ENCODE assay signal across 9 cellular contexts in genomic region chrX:22135171-22135711, GRCh38.
DNase-seq lines count a peak whose midpoint lies in the region; ATAC-seq and TF ChIP-seq lines count a peak whose summit lies in the region.
"Had no signal": no experiment of that assay in that cellular context is flagged by ENCODE, and none has a peak within 500 bp of the region (broad histone marks: within the 10 kb centered on the region; RNA-seq: fewer than 3 reads in every experiment).

No MANE protein-coding gene starts in this region.

- H3K4me1 ChIP-seq in ascending aorta (peaks cover 0 to 4% of the 10 kb centered on the region in 2 donors), upper lobe of right lung (no peaks in the 10 kb centered on the region)

- H3K27me3 ChIP-seq in ascending aorta (no peaks in the 10 kb centered on the region), upper lobe of right lung (no peaks in the 10 kb centered on the region)

- H3K36me3 ChIP-seq in ascending aorta = no peaks in the 10 kb centered on the region
- H3K36me3 ChIP-seq in upper lobe of right lung = no peaks in the 10 kb centered on the region

- no peaks in the 10 kb centered on the region for H3K4me1 Mint-ChIP-seq in T-helper 17 cell

- H3K27ac Mint-ChIP-seq in T-helper 17 cell = no peak overlapping the region
- H3K27ac Mint-ChIP-seq: B cell had no signal

- H3K4me3 ChIP-seq in ascending aorta = no peak overlapping the region
- H3K4me3 ChIP-seq in upper lobe of right lung = no peak overlapping the region

- ATAC-seq in upper lobe of right lung (peak; percentile 29), HG02588 (IDR thresholded peaks at IDR 0.05; ENCODE audit: unreplicated experiment) (no peak), T-helper 17 cell (no peak)

- no peak overlapping the region for H3K4me3 Mint-ChIP-seq in T-helper 17 cell
- H3K4me3 Mint-ChIP-seq: B cell had no signal

- H3K27me3 Mint-ChIP-seq in T-helper 17 cell = no peaks in the 10 kb centered on the region
- H3K27me3 Mint-ChIP-seq: B cell had no signal

- no peaks in the 10 kb centered on the region for H3K36me3 Mint-ChIP-seq in T-helper 17 cell (ENCODE audit: low read depth)

- intact Hi-C loops in ascending aorta (cut with DNase I) (loop anchor here (5.0 kb wide), 1 partner anchor 298 kb away; the partner anchor contains the start of gene MBTPS2), upper lobe of right lung (cut with DNase I) (no loop called here)

- H3K9me3 ChIP-seq in ascending aorta = no peaks in the 10 kb centered on the region
- H3K9me3 ChIP-seq in upper lobe of right lung = no peaks in the 10 kb centered on the region
- no peaks in the 10 kb centered on the region for H3K9me3 ChIP-seq in T-helper 17 cell (ENCODE audit: control insufficient read depth, low read length, poor library complexity, severe bottlenecking)

- TF ChIP-seq CTCF in ascending aorta (IDR thresholded peaks at IDR 0.05) = no peak
- TF ChIP-seq CTCF in upper lobe of right lung (IDR thresholded peaks at IDR 0.05) = no peak

- H3K27ac ChIP-seq in ascending aorta = peak overlapping the region; percentile 30 to 48
- H3K27ac ChIP-seq in upper lobe of right lung = no peak overlapping the region

- DNase-seq in SIG-M5 treated with dmso at 0.1 percent for 504 hours (lab: John Stamatoyannopoulos, UW; ENCODE audit: unreplicated experiment) = peak; percentile 12
- no peak for DNase-seq in SIG-M5 (lab: John Stamatoyannopoulos, UW)
- no peak for DNase-seq in ascending aorta (ENCODE audit: low spot score in 2 of 2)
- DNase-seq in iris pigment epithelial cell (ENCODE audit: low read depth) = peak; percentile 67
- DNase-seq in upper lobe of right lung = no peak
- no peak for DNase-seq in T-helper 17 cell
- no peak for DNase-seq in activated T-cell treated with anti-CD3 and anti-CD28 coated beads for 4 hours

Comparison
In these comparisons a context has a peak if more than half of its experiments do, and no peak if none do; other contexts are left out.
1. DNase-seq: peak in SIG-M5 treated with dmso at 0.1 percent for 504 hours (single experiment) and iris pigment epithelial cell (single experiment); none in SIG-M5 (single experiment), ascending aorta (0 of 2), upper lobe of right lung (single experiment), T-helper 17 cell (0 of 3) and activated T-cell treated with anti-CD3 and anti-CD28 coated beads for 4 hours (single experiment).